In genomic region chrX:71671938-71672337, GRCh38 we compare ENCODE assay signal across 16 cellular contexts. TPM values are rescaled to one million over a fixed set of nuclear protein-coding genes. Genes with fewer than 3 reads are reported as not detected.
DNase-seq lines count a peak whose midpoint lies in the region; ATAC-seq, FAIRE-seq and TF ChIP-seq lines count a peak whose summit lies in the region.
"Had no signal": no experiment of that assay in that cellular context is flagged by ENCODE, and none has a peak within 500 bp of the region (broad histone marks: within the 10 kb centered on the region; RNA-seq: fewer than 3 reads in every experiment).

No MANE protein-coding gene starts in this region.

- POLR2A ChIA-PET in HepG2 (lab: Yijun Ruan, JAX): no interaction called here

- DNase-seq in activated CD8-positive, alpha-beta memory T cell treated with anti-CD3 and anti-CD28 coated beads for 24 hours: peak; percentile 53
- DNase-seq in activated CD8-positive, alpha-beta memory T cell treated with anti-CD3 and anti-CD28 coated beads, Interleukin-2, amount 50 U/mL, for 48 hours: no peak
- peak; percentile 44 for DNase-seq in natural killer cell treated with Interleukin-12 subunit alpha and Interleukin-12 subunit beta and Interleukin-15 and Interleukin-18, amount 100 ng/mL, for 72 hours (ENCODE audit: low spot score)
- DNase-seq in natural killer cell (no peak), HepG2 (ENCODE audit: low spot score) (no peak), osteoblast (ENCODE audit: insufficient read length, low spot score, missing footprints) (no peak)
- DNase-seq in stimulated activated effector memory CD8-positive, alpha-beta T cell treated with anti-CD3 and anti-CD28 coated beads, Interleukin-12 subunit alpha, Interleukin-12 subunit beta, amount 100 ng/mL, for 72 hours (ENCODE audit: low spot score in 2 of 2): peak in 1 of 2 donors; percentile 20
- DNase-seq: ACHN; CD4-positive, CD25-positive, alpha-beta regulatory T cell; DMS53; GF-D8 had no signal

- CTCF ChIA-PET in HepG2 (lab: Yijun Ruan, JAX; ENCODE audit: low intra/inter-chr PET ratio, low total read pairs): no interaction called here

- no peak for FAIRE-seq in HepG2 (lab: Jason Lieb, UNC)
- FAIRE-seq: H54 had no signal

- no TSS peak for BruUV-seq in HepG2 (replicated peaks; lab: Mats Ljungman, UMichigan)

- intact Hi-C loops in natural killer cell (cut with micrococcal nuclease) (no loop called here), HepG2 (cut with micrococcal nuclease; ENCODE audit: unreplicated experiment) (no loop called here)

- H3K27me3 ChIP-seq in HepG2 (ENCODE audit: control insufficient read depth in 1 of 2, insufficient read depth in 2 of 2, low read length in 2 of 2) (peaks cover 0 to 4% of the 10 kb centered on the region in 2 experiments; a peak in 2 of 5 replicates), osteoblast (ENCODE audit: insufficient read depth, low read length) (peaks cover 15% of the 10 kb centered on the region)

- H3K27me3 Mint-ChIP-seq in natural killer cell treated with Interleukin-12 subunit alpha and Interleukin-12 subunit beta and Interleukin-15 and Interleukin-18, amount 100 ng/mL, for 72 hours: peaks cover 0 to 5% of the 10 kb centered on the region in 2 donors
- peaks cover 0 to 6% of the 10 kb centered on the region in 2 donors for H3K27me3 Mint-ChIP-seq in natural killer cell (ENCODE audit: low read depth in 2 of 2)
- H3K27me3 Mint-ChIP-seq in activated T-helper 17 cell treated with anti-CD3 and anti-CD28 coated beads, Interleukin-2, amount 50 U/mL, for 72 hours: no peaks in the 10 kb centered on the region
- H3K27me3 Mint-ChIP-seq: CD4-positive, CD25-positive, alpha-beta regulatory T cell had no signal

- H2AFZ ChIP-seq in HepG2 (ENCODE audit: low read length) (no peak overlapping the region), osteoblast (ENCODE audit: low read length) (no peak overlapping the region)

- no peak for TF ChIP-seq CTCF in natural killer cell (IDR thresholded peaks at IDR 0.05)
- no peak for TF ChIP-seq CTCF in HepG2 (CRISPR knock-in tag; IDR thresholded peaks at IDR 0.05)
- TF ChIP-seq CTCF in osteoblast (IDR thresholded peaks at IDR 0.05; ENCODE audit: extremely low read depth, low read depth, low read length): no peak

- H3K79me2 ChIP-seq in HepG2 (ENCODE audit: insufficient read depth, low read length): no peaks in the 10 kb centered on the region
- H3K79me2 ChIP-seq in osteoblast (ENCODE audit: insufficient read depth, low read length): no peaks in the 10 kb centered on the region

- no peaks in the 10 kb centered on the region for H3K36me3 ChIP-seq in HepG2 (replicated peaks in 1 of 2; ENCODE audit: control insufficient read depth in 1 of 2, insufficient read depth in 2 of 2, low read length in 2 of 2)
- H3K36me3 ChIP-seq in osteoblast (ENCODE audit: insufficient read depth, low read length): no peaks in the 10 kb centered on the region
- H3K36me3 ChIP-seq: BLaER1 treated with 17β-estradiol and CSF1 and Interleukin-3, amounts not matched to agents 10 nM and 100 nM had no signal

- 74% methylated on average over 8 of the region's 11 CpGs for WGBS in HepG2 (ENCODE audit: low lambda C conversion rate)

- no peak overlapping the region for H3K4me3 ChIP-seq in HepG2 (replicated peaks in 1 of 3; ENCODE audit: insufficient read depth in 1 of 3, low read depth in 2 of 3, low read length in 3 of 3)
- H3K4me3 ChIP-seq in osteoblast (ENCODE audit: insufficient read depth, low read length): no peak overlapping the region
- H3K4me3 ChIP-seq: BLaER1 treated with 17β-estradiol and CSF1 and Interleukin-3, amounts not matched to agents 10 nM and 100 nM had no signal

- no peak for TF ChIP-seq RAD21 in HepG2 (CRISPR knock-in tag; IDR thresholded peaks at IDR 0.05)

- H3K4me1 ChIP-seq in HepG2 (ENCODE audit: insufficient read depth, low read length): no peaks in the 10 kb centered on the region
- H3K4me1 ChIP-seq in osteoblast (ENCODE audit: insufficient read depth, low read length): no peaks in the 10 kb centered on the region

- no peaks in the 10 kb centered on the region for H4K20me1 ChIP-seq in HepG2 (ENCODE audit: insufficient read depth, low read length)
- H4K20me1 ChIP-seq in osteoblast (ENCODE audit: insufficient read depth, low read length): no peaks in the 10 kb centered on the region

- in situ Hi-C loops in HepG2 (cut with HindIII; ENCODE audit: extremely low pct_ligation_motif_present, low pct_unique_long_range_greater_than_20kb): no loop called here

- TF ChIP-seq POLR2A in HepG2 (IDR thresholded peaks at IDR 0.05; ENCODE audit: insufficient read depth in 1 of 2, low read depth in 2 of 2, low read length in 2 of 2): no peak

- H3K27ac ChIP-seq in HepG2 (ENCODE audit: extremely low read length, insufficient read depth, low read length) (no peak overlapping the region), osteoblast (ENCODE audit: low read depth, low read length) (no peak overlapping the region)
- H3K27ac ChIP-seq: BLaER1 treated with 17β-estradiol and CSF1 and Interleukin-3, amounts not matched to agents 10 nM and 100 nM had no signal

- H3K9me3 ChIP-seq in HepG2 (ENCODE audit: low read length) (no peaks in the 10 kb centered on the region), osteoblast (ENCODE audit: low read depth, low read length) (no peaks in the 10 kb centered on the region)

- H3K4me1 Mint-ChIP-seq in natural killer cell treated with Interleukin-12 subunit alpha and Interleukin-12 subunit beta and Interleukin-15 and Interleukin-18, amount 100 ng/mL, for 72 hours (ENCODE audit: low read depth in 2 of 2): peaks cover 5 to 15% of the 10 kb centered on the region in 2 donors
- H3K4me1 Mint-ChIP-seq in natural killer cell: peaks cover 0 to 10% of the 10 kb centered on the region in 2 donors
- peaks cover 14% of the 10 kb centered on the region for H3K4me1 Mint-ChIP-seq in activated T-helper 17 cell treated with anti-CD3 and anti-CD28 coated beads, Interleukin-2, amount 50 U/mL, for 72 hours
- H3K4me1 Mint-ChIP-seq in stimulated activated effector memory CD8-positive, alpha-beta T cell treated with anti-CD3 and anti-CD28 coated beads, Interleukin-12 subunit alpha, Interleukin-12 subunit beta, amount 100 ng/mL, for 72 hours: peaks cover 21% of the 10 kb centered on the region

- no peak overlapping the region for H3K4me3 Mint-ChIP-seq in natural killer cell treated with Interleukin-12 subunit alpha and Interleukin-12 subunit beta and Interleukin-15 and Interleukin-18, amount 100 ng/mL, for 72 hours
- H3K4me3 Mint-ChIP-seq in natural killer cell: no peak overlapping the region
- peak overlapping the region; percentile 45 for H3K4me3 Mint-ChIP-seq in activated T-helper 17 cell treated with anti-CD3 and anti-CD28 coated beads, Interleukin-2, amount 50 U/mL, for 72 hours
- H3K4me3 Mint-ChIP-seq in stimulated activated effector memory CD8-positive, alpha-beta T cell treated with anti-CD3 and anti-CD28 coated beads, Interleukin-12 subunit alpha, Interleukin-12 subunit beta, amount 100 ng/mL, for 72 hours: no peak overlapping the region

- H3K9me3 Mint-ChIP-seq in natural killer cell treated with Interleukin-12 subunit alpha and Interleukin-12 subunit beta and Interleukin-15 and Interleukin-18, amount 100 ng/mL, for 72 hours: no peaks in the 10 kb centered on the region
- no peaks in the 10 kb centered on the region for H3K9me3 Mint-ChIP-seq in natural killer cell
- no peaks in the 10 kb centered on the region for H3K9me3 Mint-ChIP-seq in activated T-helper 17 cell treated with anti-CD3 and anti-CD28 coated beads, Interleukin-2, amount 50 U/mL, for 72 hours
- H3K9me3 Mint-ChIP-seq in stimulated activated effector memory CD8-positive, alpha-beta T cell treated with anti-CD3 and anti-CD28 coated beads, Interleukin-12 subunit alpha, Interleukin-12 subunit beta, amount 100 ng/mL, for 72 hours: no peaks in the 10 kb centered on the region
- H3K9me3 Mint-ChIP-seq: CD4-positive, CD25-positive, alpha-beta regulatory T cell had no signal

- no peaks in the 10 kb centered on the region for H3K36me3 Mint-ChIP-seq in natural killer cell treated with Interleukin-12 subunit alpha and Interleukin-12 subunit beta and Interleukin-15 and Interleukin-18, amount 100 ng/mL, for 72 hours
- no peaks in the 10 kb centered on the region for H3K36me3 Mint-ChIP-seq in natural killer cell
- H3K36me3 Mint-ChIP-seq in activated T-helper 17 cell treated with anti-CD3 and anti-CD28 coated beads, Interleukin-2, amount 50 U/mL, for 72 hours (ENCODE audit: low read depth): no peaks in the 10 kb centered on the region
- H3K36me3 Mint-ChIP-seq in stimulated activated effector memory CD8-positive, alpha-beta T cell treated with anti-CD3 and anti-CD28 coated beads, Interleukin-12 subunit alpha, Interleukin-12 subunit beta, amount 100 ng/mL, for 72 hours: no peaks in the 10 kb centered on the region
- H3K36me3 Mint-ChIP-seq: CD4-positive, CD25-positive, alpha-beta regulatory T cell had no signal

- ATAC-seq in natural killer cell treated with Interleukin-12 subunit alpha and Interleukin-12 subunit beta and Interleukin-15 and Interleukin-18, amount 100 ng/mL, for 72 hours: no peak
- ATAC-seq in natural killer cell (no peak), HepG2 (no peak)
- no peak for ATAC-seq in activated T-helper 17 cell treated with anti-CD3 and anti-CD28 coated beads, Interleukin-2, amount 50 U/mL, for 72 hours (replicated peaks)
- no peak for ATAC-seq in stimulated activated effector memory CD8-positive, alpha-beta T cell treated with anti-CD3 and anti-CD28 coated beads, Interleukin-12 subunit alpha, Interleukin-12 subunit beta, amount 100 ng/mL, for 72 hours
- ATAC-seq: HCT116 had no signal

- TF ChIP-seq EP300 in HepG2 (IDR thresholded peaks at IDR 0.05; ENCODE audit: low read depth in 2 of 2, low read length in 2 of 2) (no peak), HepG2 (CRISPR knock-in tag; IDR thresholded peaks at IDR 0.05; ENCODE audit: borderline replicate concordance) (no peak)

- no peak overlapping the region for H3K4me2 ChIP-seq in HepG2 (ENCODE audit: low read depth, low read length)
- H3K4me2 ChIP-seq in osteoblast (ENCODE audit: insufficient read depth, low read length): no peak overlapping the region

- no peak overlapping the region for H3K27ac Mint-ChIP-seq in natural killer cell treated with Interleukin-12 subunit alpha and Interleukin-12 subunit beta and Interleukin-15 and Interleukin-18, amount 100 ng/mL, for 72 hours
- H3K27ac Mint-ChIP-seq in natural killer cell: peak overlapping the region in 1 of 2 donors; percentile 44
- H3K27ac Mint-ChIP-seq in activated T-helper 17 cell treated with anti-CD3 and anti-CD28 coated beads, Interleukin-2, amount 50 U/mL, for 72 hours: peak overlapping the region; percentile 58
- H3K27ac Mint-ChIP-seq in stimulated activated effector memory CD8-positive, alpha-beta T cell treated with anti-CD3 and anti-CD28 coated beads, Interleukin-12 subunit alpha, Interleukin-12 subunit beta, amount 100 ng/mL, for 72 hours: peak overlapping the region; percentile 51
- H3K27ac Mint-ChIP-seq: CD4-positive, CD25-positive, alpha-beta regulatory T cell had no signal

- H3K9ac ChIP-seq in HepG2 (ENCODE audit: insufficient read depth, low read depth, low read length): no peak overlapping the region
- H3K9ac ChIP-seq: BLaER1 treated with 17β-estradiol and CSF1 and Interleukin-3, amounts not matched to agents 10 nM and 100 nM had no signal

RNA-seq across cellular contexts. Expression of gene CXorf49, which starts 46.1 kb away (rescaled TPM):
- total RNA-seq in natural killer cell treated with Interleukin-12 subunit alpha and Interleukin-12 subunit beta and Interleukin-15 and Interleukin-18, amount 100 ng/mL, for 72 hours: not detected
- total RNA-seq in natural killer cell (not detected), HepG2 (2016; rRNA removed; fragmentation: Illumina TruSeq; extraction: Trizol) (not detected in 2 replicates), osteoblast (not detected in 2 replicates)
- not detected for total RNA-seq in activated T-helper 17 cell treated with anti-CD3 and anti-CD28 coated beads, Interleukin-2, amount 50 U/mL, for 72 hours
- total RNA-seq in HepG2 (2016; cell fraction: cytosol; rRNA removed; fragmentation: Illumina TruSeq; extraction: Trizol; ENCODE audit: low read depth): not detected in 2 replicates
- total RNA-seq in HepG2 (2016; cell fraction: insoluble cytoplasmic fraction; rRNA removed; fragmentation: Illumina TruSeq; extraction: Trizol): not detected in 2 replicates
- total RNA-seq in HepG2 (2016; cell fraction: membrane; rRNA removed; fragmentation: Illumina TruSeq; extraction: Trizol): not detected in 2 replicates
- not detected in 2 replicates for total RNA-seq in HepG2 (2016; cell fraction: nucleus; rRNA removed; fragmentation: Illumina TruSeq; extraction: Trizol)
- not detected in 2 replicates for polyA plus RNA-seq in HepG2 (2011; rRNA removed)
- not detected in 2 replicates for polyA plus RNA-seq in HepG2 (2011; cell fraction: cytosol; rRNA removed)
- polyA plus RNA-seq in HepG2 (2011; cell fraction: nucleus; rRNA removed): not detected in 2 replicates
- polyA plus RNA-seq in HepG2 (2012): not detected in 2 replicates
- polyA plus RNA-seq in HepG2 (2016; cell fraction: cytosol; fragmentation: Illumina TruSeq; extraction: Trizol; ENCODE audit: low read depth): not detected in 2 replicates
- not detected in 2 replicates for polyA plus RNA-seq in HepG2 (2016; cell fraction: insoluble cytoplasmic fraction; fragmentation: Illumina TruSeq; extraction: Trizol; ENCODE audit: low read depth)
- not detected in 2 replicates for polyA plus RNA-seq in HepG2 (2016; cell fraction: membrane; fragmentation: Illumina TruSeq; extraction: Trizol; ENCODE audit: low read depth)
- not detected in 2 replicates for polyA plus RNA-seq in HepG2 (2016; cell fraction: nucleus; fragmentation: Illumina TruSeq; extraction: Trizol; ENCODE audit: insufficient read depth, low read depth)
- polyA minus RNA-seq in HepG2 (2011; rRNA and poly(A)+ RNA removed; ENCODE audit: low replicate concordance): not detected in 2 replicates
- not detected in 2 replicates for polyA minus RNA-seq in HepG2 (2011; cell fraction: cytosol; rRNA and poly(A)+ RNA removed)
- not detected in 2 replicates for polyA minus RNA-seq in HepG2 (2011; cell fraction: nucleus; rRNA and poly(A)+ RNA removed)
- total RNA-seq: A172; CD4-positive, CD25-positive, alpha-beta regulatory T cell had no signal
- polyA plus RNA-seq: CD4-positive, CD25-positive, alpha-beta regulatory T cell had no signal

RNA-seq across cellular contexts. Expression of gene CXCR3, which starts 53.6 kb away (rescaled TPM):
- 10 to 100 TPM in 1 of 2 donors, 1 to 10 TPM in 1; 2.7 to 14.8 TPM for total RNA-seq in natural killer cell treated with Interleukin-12 subunit alpha and Interleukin-12 subunit beta and Interleukin-15 and Interleukin-18, amount 100 ng/mL, for 72 hours
- total RNA-seq in natural killer cell (10 to 100 TPM in 2 of 3 donors, 1 to 10 TPM in 1; 8.7 to 15.9 (median 13.7) TPM), HepG2 (2016; rRNA removed; fragmentation: Illumina TruSeq; extraction: Trizol) (0.17 and 0.18 TPM in 2 replicates), osteoblast (not detected in 2 replicates)
- total RNA-seq in activated T-helper 17 cell treated with anti-CD3 and anti-CD28 coated beads, Interleukin-2, amount 50 U/mL, for 72 hours: 1 to 10 TPM; 4.5 to 9.9 TPM
- total RNA-seq in HepG2 (2016; cell fraction: cytosol; rRNA removed; fragmentation: Illumina TruSeq; extraction: Trizol; ENCODE audit: low read depth): 0.18 and 0.20 TPM in 2 replicates
- total RNA-seq in HepG2 (2016; cell fraction: insoluble cytoplasmic fraction; rRNA removed; fragmentation: Illumina TruSeq; extraction: Trizol): 0.13 TPM in 1 of 2 replicates, not detected in the other
- 0.10 and 0.15 TPM in 2 replicates for total RNA-seq in HepG2 (2016; cell fraction: membrane; rRNA removed; fragmentation: Illumina TruSeq; extraction: Trizol)
- 0.22 and 0.37 TPM in 2 replicates for total RNA-seq in HepG2 (2016; cell fraction: nucleus; rRNA removed; fragmentation: Illumina TruSeq; extraction: Trizol)
- polyA plus RNA-seq in HepG2 (2011; rRNA removed): not detected in 2 replicates
- polyA plus RNA-seq in HepG2 (2011; cell fraction: cytosol; rRNA removed): not detected in 2 replicates
- 0.07 TPM in 1 of 2 replicates, not detected in the other for polyA plus RNA-seq in HepG2 (2011; cell fraction: nucleus; rRNA removed)
- polyA plus RNA-seq in HepG2 (2012): not detected in 2 replicates
- 0.08 and 0.09 TPM in 2 replicates for polyA plus RNA-seq in HepG2 (2016; cell fraction: cytosol; fragmentation: Illumina TruSeq; extraction: Trizol; ENCODE audit: low read depth)
- polyA plus RNA-seq in HepG2 (2016; cell fraction: insoluble cytoplasmic fraction; fragmentation: Illumina TruSeq; extraction: Trizol; ENCODE audit: low read depth): 0.32 TPM in 1 of 2 replicates, not detected in the other
- 0.15 and 0.27 TPM in 2 replicates for polyA plus RNA-seq in HepG2 (2016; cell fraction: membrane; fragmentation: Illumina TruSeq; extraction: Trizol; ENCODE audit: low read depth)
- polyA plus RNA-seq in HepG2 (2016; cell fraction: nucleus; fragmentation: Illumina TruSeq; extraction: Trizol; ENCODE audit: insufficient read depth, low read depth): 0.28 and 0.29 TPM in 2 replicates
- 0.30 TPM in 1 of 2 replicates, not detected in the other for polyA minus RNA-seq in HepG2 (2011; rRNA and poly(A)+ RNA removed; ENCODE audit: low replicate concordance)
- polyA minus RNA-seq in HepG2 (2011; cell fraction: cytosol; rRNA and poly(A)+ RNA removed): not detected in 2 replicates
- not detected in 2 replicates for polyA minus RNA-seq in HepG2 (2011; cell fraction: nucleus; rRNA and poly(A)+ RNA removed)
- total RNA-seq: A172 had no signal

Comparison
In these comparisons a context has a peak if more than half of its experiments do, and no peak if none do; other contexts are left out.
1. DNase-seq: peak in activated CD8-positive, alpha-beta memory T cell treated with anti-CD3 and anti-CD28 coated beads for 24 hours (single experiment) and natural killer cell treated with Interleukin-12 subunit alpha and Interleukin-12 subunit beta and Interleukin-15 and Interleukin-18, amount 100 ng/mL, for 72 hours (single experiment); none in activated CD8-positive, alpha-beta memory T cell treated with anti-CD3 and anti-CD28 coated beads, Interleukin-2, amount 50 U/mL, for 48 hours (single experiment), natural killer cell (single experiment), HepG2 (single experiment) and osteoblast (single experiment).
2. H3K27ac Mint-ChIP-seq: peak in activated T-helper 17 cell treated with anti-CD3 and anti-CD28 coated beads, Interleukin-2, amount 50 U/mL, for 72 hours (single experiment) and stimulated activated effector memory CD8-positive, alpha-beta T cell treated with anti-CD3 and anti-CD28 coated beads, Interleukin-12 subunit alpha, Interleukin-12 subunit beta, amount 100 ng/mL, for 72 hours (single experiment); none in natural killer cell treated with Interleukin-12 subunit alpha and Interleukin-12 subunit beta and Interleukin-15 and Interleukin-18, amount 100 ng/mL, for 72 hours (0 of 2).